ENCODE assay signal across 1 cellular context in genomic region chr10:103197177-103197576, GRCh38.
TF ChIP-seq lines count a peak whose summit lies in the region.

No MANE protein-coding gene starts in this region.

TF ChIP-seq in K562, 482 proteins besides CTCF, POLR2A, EP300 and RAD21 (continued from another document and continues in another):
- TF ChIP-seq STAT6 (CRISPR knock-in tag; IDR thresholded peaks at IDR 0.05), result no peak
- TF ChIP-seq CBX1 (IDR thresholded peaks at IDR 0.05; ENCODE audit: low read depth), result no peak
- TF ChIP-seq ZFP30 (CRISPR knock-in tag; IDR thresholded peaks at IDR 0.05; ENCODE audit: borderline replicate concordance), result no peak
- no peak for TF ChIP-seq HDGF (IDR thresholded peaks at IDR 0.05)
- TF ChIP-seq ZNF589 (CRISPR knock-in tag; IDR thresholded peaks at IDR 0.05; ENCODE audit: low read depth), result peak; percentile 92
- TF ChIP-seq NUFIP1 (IDR thresholded peaks at IDR 0.05; ENCODE audit: partially characterized antibody), result no peak
- no peak for TF ChIP-seq COPS2 (conservative IDR thresholded peaks at IDR 0.05)
- peak; percentile 21 for TF ChIP-seq NEUROD1 (IDR thresholded peaks at IDR 0.05; ENCODE audit: borderline replicate concordance, low read depth, low read length, partially characterized antibody)
- no peak for TF ChIP-seq MXD1 (CRISPR knock-in tag; IDR thresholded peaks at IDR 0.05; ENCODE audit: borderline replicate concordance, poor library complexity, severe bottlenecking)
- no peak for TF ChIP-seq ZBTB7A (IDR thresholded peaks at IDR 0.05; ENCODE audit: borderline replicate concordance, control insufficient read depth, low read depth, low read length)
- no peak for TF ChIP-seq NR3C1 (CRISPR knock-in tag; IDR thresholded peaks at IDR 0.05)
- TF ChIP-seq FOXP1 (CRISPR knock-in tag; IDR thresholded peaks at IDR 0.05), result no peak
- no peak for TF ChIP-seq LCOR (CRISPR knock-in tag; IDR thresholded peaks at IDR 0.05)
- TF ChIP-seq TBL1XR1 (IDR thresholded peaks at IDR 0.05; ENCODE audit: low read length in 2 of 2), result peak in 1 of 2 experiments; percentile 22; a peak in 1 of 4 replicates
- no peak for TF ChIP-seq TSC22D4 (tag; IDR thresholded peaks at IDR 0.05)
- peak; percentile 86 for TF ChIP-seq CXXC5 (CRISPR knock-in tag; IDR thresholded peaks at IDR 0.05)
- TF ChIP-seq CAMTA2 (CRISPR knock-in tag; conservative IDR thresholded peaks at IDR 0.05), result no peak
- TF ChIP-seq RFX5 (IDR thresholded peaks at IDR 0.05; ENCODE audit: low read depth, low read length), result no peak
- TF ChIP-seq KDM2B (CRISPR knock-in tag; IDR thresholded peaks at IDR 0.05), result no peak
- TF ChIP-seq LEF1 (IDR thresholded peaks at IDR 0.05), result peak; percentile 66; the same call in 1 of the 2 replicates
- TF ChIP-seq ATF3 (IDR thresholded peaks at IDR 0.05), result peak; percentile 85
- no peak for TF ChIP-seq ATF3 (CRISPR knock-in tag; conservative IDR thresholded peaks at IDR 0.05)
- peak; percentile 74 for TF ChIP-seq C11orf30 (IDR thresholded peaks at IDR 0.05; ENCODE audit: low read depth)
- no peak for TF ChIP-seq ZNF431 (CRISPR knock-in tag; IDR thresholded peaks at IDR 0.05)
- TF ChIP-seq ZNF79 (CRISPR knock-in tag; IDR thresholded peaks at IDR 0.05; ENCODE audit: low read depth), result no peak
- peak; percentile 59; the same call in 1 of the 2 replicates for TF ChIP-seq ZNF583 (CRISPR knock-in tag; IDR thresholded peaks at IDR 0.05)
- TF ChIP-seq NBN (IDR thresholded peaks at IDR 0.05; ENCODE audit: low read depth), result 0 out of 2 replicates have a peak, but pooled peaks have one; percentile 28
- TF ChIP-seq TARDBP (IDR thresholded peaks at IDR 0.05), result no peak
- TF ChIP-seq FOSL1 (tag; conservative IDR thresholded peaks at IDR 0.05), result peak; percentile 95
- no peak for TF ChIP-seq CEBPZ (IDR thresholded peaks at IDR 0.05; ENCODE audit: borderline replicate concordance, low read depth, low read length)
- peak; percentile 15; the same call in 1 of the 2 replicates for TF ChIP-seq DDX20 (tag; IDR thresholded peaks at IDR 0.05; ENCODE audit: low read depth)
- no peak for TF ChIP-seq DEAF1 (CRISPR knock-in tag; IDR thresholded peaks at IDR 0.05)
- TF ChIP-seq SMARCE1 (IDR thresholded peaks at IDR 0.05), result peak; percentile 88
- TF ChIP-seq ZNF239 (CRISPR knock-in tag; IDR thresholded peaks at IDR 0.05), result peak; percentile 45; the same call in 1 of the 2 replicates
- no peak for TF ChIP-seq XRCC4 (IDR thresholded peaks at IDR 0.05; ENCODE audit: extremely low read depth, insufficient read depth, insufficient read length)
- TF ChIP-seq ELK1 (CRISPR knock-in tag; IDR thresholded peaks at IDR 0.05), result no peak
- TF ChIP-seq CBX8 (IDR thresholded peaks at IDR 0.05; ENCODE audit: borderline replicate concordance, extremely low read depth, low read depth, low read length, poor library complexity, severe bottlenecking), result no peak
- TF ChIP-seq ZBTB1 (CRISPR knock-in tag; IDR thresholded peaks at IDR 0.05; ENCODE audit: borderline replicate concordance, low read depth), result no peak
- TF ChIP-seq RBM15 (IDR thresholded peaks at IDR 0.05; ENCODE audit: insufficient read depth, low read length), result no peak
- peak; percentile 92 for TF ChIP-seq ARID1B (IDR thresholded peaks at IDR 0.05)
- no peak for TF ChIP-seq AFF4 (CRISPR knock-in tag; IDR thresholded peaks at IDR 0.05)
- TF ChIP-seq SFPQ (IDR thresholded peaks at IDR 0.05; ENCODE audit: low read depth, low read length), result no peak
- peak; percentile 74 for TF ChIP-seq SMARCC2 (IDR thresholded peaks at IDR 0.05; ENCODE audit: low read depth)
- TF ChIP-seq ZNF639 (CRISPR knock-in tag; conservative IDR thresholded peaks at IDR 0.05 in 1 of 2, IDR thresholded peaks at IDR 0.05 in 1 of 2), result 0 out of 4 replicates have a peak, but pooled peaks of 1 of the 2 experiments have one; percentile 20
- TF ChIP-seq FOXO4 (CRISPR knock-in tag; IDR thresholded peaks at IDR 0.05), result no peak
- TF ChIP-seq ZNF41 (CRISPR knock-in tag; conservative IDR thresholded peaks at IDR 0.05), result peak; percentile 27; the same call in 1 of the 2 replicates
